20 cellular contexts compared by ENCODE assay signal in genomic region chr5:91027316-91027937, GRCh38.
A peak's percentile ranks its signal among the peaks of the same experiment; 100 is the strongest.
DNase-seq lines count a peak whose midpoint lies in the region; ATAC-seq, FAIRE-seq and TF ChIP-seq lines count a peak whose summit lies in the region.
"Had no signal": no experiment of that assay in that cellular context is flagged by ENCODE, and none has a peak within 500 bp of the region (broad histone marks: within the 10 kb centered on the region; RNA-seq: fewer than 3 reads in every experiment).

No MANE protein-coding gene starts in this region.

- no peak overlapping the region for H3K4me3 ChIP-seq in adrenal gland
- no peak overlapping the region; a peak in 2 of 6 replicates for H3K4me3 ChIP-seq in HepG2 (replicated peaks in 1 of 3; ENCODE audit: insufficient read depth in 1 of 3, low read depth in 2 of 3, low read length in 3 of 3)
- H3K4me3 ChIP-seq: gastrocnemius medialis, lower lobe of right lung, thoracic aorta had no signal

- POLR2A ChIA-PET in HepG2 (lab: Yijun Ruan, JAX): interaction anchor here (1.8 kb wide), 1 partner anchor 356 kb away, joined by 8 read pairs; the partner anchor contains the start of gene ARRDC3

- peak; percentile 58 for FAIRE-seq in HepG2 (lab: Jason Lieb, UNC)
- FAIRE-seq: HTR-8/SVneo had no signal

- TF ChIP-seq EP300 in HepG2 (IDR thresholded peaks at IDR 0.05; ENCODE audit: low read depth in 2 of 2, low read length in 2 of 2) (peak in 1 of 2 experiments; percentile 68; a peak in 2 of 4 replicates), HepG2 (CRISPR knock-in tag; IDR thresholded peaks at IDR 0.05; ENCODE audit: borderline replicate concordance) (no peak)

- in situ Hi-C loops in HepG2 (cut with HindIII; ENCODE audit: extremely low pct_ligation_motif_present, low pct_unique_long_range_greater_than_20kb): no loop called here

- TF ChIP-seq RAD21 in HepG2 (CRISPR knock-in tag; IDR thresholded peaks at IDR 0.05): no peak

- TF ChIP-seq CTCF in adrenal gland (IDR thresholded peaks at IDR 0.05): no peak
- TF ChIP-seq CTCF in HepG2 (CRISPR knock-in tag; IDR thresholded peaks at IDR 0.05): no peak
- TF ChIP-seq CTCF in type B pancreatic cell (conservative IDR thresholded peaks at IDR 0.05): no peak

- CTCF ChIA-PET in HepG2 (lab: Yijun Ruan, JAX; ENCODE audit: low intra/inter-chr PET ratio, low total read pairs): no interaction called here

- H3K27ac ChIP-seq in adrenal gland (peak overlapping the region; percentile 69 to 91 (median 81)), HepG2 (ENCODE audit: extremely low read length, insufficient read depth, low read length) (peak overlapping the region; percentile 19)
- H3K27ac ChIP-seq: gastrocnemius medialis, lower lobe of right lung, thoracic aorta had no signal

- peak in 2 of 3 experiments; percentile 31 to 58 for DNase-seq in NCI-H1417 (lab: John Stamatoyannopoulos, UW)
- no peak for DNase-seq in NCI-H1417 treated with DMSO at 0.1 percent for 48 hours (lab: John Stamatoyannopoulos, UW)
- DNase-seq in adrenal gland: no peak
- peak; percentile 23 for DNase-seq in HepG2 (ENCODE audit: low spot score)
- no peak for DNase-seq in type B pancreatic cell (ENCODE audit: extremely low spot score, unreplicated experiment)
- no peak for DNase-seq in pons (ENCODE audit: low spot score)
- DNase-seq in head of caudate nucleus: no peak
- DNase-seq: activated CD4-positive, alpha-beta T cell treated with anti-CD3 and anti-CD28 coated beads, Interleukin-2, amount 10 ng/mL, durations not matched to agents 24 days and 14 days; activated T-cell treated with anti-CD3 and anti-CD28 coated beads for 4 hours; CD4-positive, alpha-beta T cell; central memory CD4-positive, alpha-beta T cell; effector memory CD4-positive, alpha-beta T cell; gastrocnemius medialis; lower lobe of right lung; right cardiac atrium had no signal

- H3K79me2 ChIP-seq in HepG2 (ENCODE audit: insufficient read depth, low read length): no peaks in the 10 kb centered on the region

- H3K27me3 ChIP-seq in adrenal gland (no peaks in the 10 kb centered on the region), HepG2 (ENCODE audit: control insufficient read depth in 1 of 2, insufficient read depth in 2 of 2, low read length in 2 of 2) (no peaks in the 10 kb centered on the region)
- H3K27me3 ChIP-seq: gastrocnemius medialis had no signal

- no peaks in the 10 kb centered on the region for H3K9me3 Mint-ChIP-seq in type B pancreatic cell
- H3K9me3 Mint-ChIP-seq: activated CD4-positive, alpha-beta T cell treated with anti-CD3 and anti-CD28 coated beads, Interleukin-2, amount 10 ng/mL, durations not matched to agents 24 days and 14 days; activated naive CD4-positive, alpha-beta T cell treated with anti-CD3 and anti-CD28 coated beads, Interleukin-2, amount 50 U/mL, for 24 hours; CD4-positive, alpha-beta T cell; nephron had no signal

- H4K20me1 ChIP-seq in HepG2 (ENCODE audit: insufficient read depth, low read length): no peaks in the 10 kb centered on the region

- no peak overlapping the region for H3K9ac ChIP-seq in HepG2 (ENCODE audit: insufficient read depth, low read depth, low read length)

- intact Hi-C loops in adrenal gland (cut with DNase I) (no loop called here), HepG2 (cut with micrococcal nuclease; ENCODE audit: unreplicated experiment) (loop anchor here (2.0 to 5.0 kb wide), 2 partner anchors 15 to 285 kb away; no protein-coding TSS in a partner anchor), head of caudate nucleus (cut with DNase I) (no loop called here)

- H3K4me3 Mint-ChIP-seq in type B pancreatic cell: no peak overlapping the region
- H3K4me3 Mint-ChIP-seq: activated CD4-positive, alpha-beta T cell treated with anti-CD3 and anti-CD28 coated beads, Interleukin-2, amount 10 ng/mL, durations not matched to agents 24 days and 14 days; activated naive CD4-positive, alpha-beta T cell treated with anti-CD3 and anti-CD28 coated beads, Interleukin-2, amount 50 U/mL, for 24 hours; CD4-positive, alpha-beta T cell; nephron had no signal

- H3K27me3 Mint-ChIP-seq in type B pancreatic cell: no peaks in the 10 kb centered on the region

- no TSS peak for BruUV-seq in HepG2 (replicated peaks; lab: Mats Ljungman, UMichigan)

- WGBS in adrenal gland, 4 donors: 75 to 95% (median 84%) methylated on average over 1 of the region's 1 CpG
- WGBS in HepG2 (ENCODE audit: low lambda C conversion rate): 8% methylated on average over 1 of the region's 1 CpG

- H3K4me1 ChIP-seq in adrenal gland (replicated peaks in 1 of 2) (peaks cover 55 to 70% of the 10 kb centered on the region in 2 donors), HepG2 (ENCODE audit: insufficient read depth, low read length) (peaks cover 50% of the 10 kb centered on the region)

- H3K9me3 ChIP-seq in adrenal gland (replicated peaks in 1 of 3) (peaks cover 0 to 4% (median 4%) of the 10 kb centered on the region in 3 donors), HepG2 (ENCODE audit: low read length) (no peaks in the 10 kb centered on the region)
- H3K9me3 ChIP-seq: gastrocnemius medialis, lower lobe of right lung, thoracic aorta had no signal

- ATAC-seq in HepG2: peak; percentile 77
- no peak for ATAC-seq in GM21737 (IDR thresholded peaks at IDR 0.05; ENCODE audit: unreplicated experiment)
- ATAC-seq: gastrocnemius medialis, right cardiac atrium had no signal

- peaks cover 24% of the 10 kb centered on the region for H3K4me1 Mint-ChIP-seq in type B pancreatic cell (ENCODE audit: unreplicated experiment)
- H3K4me1 Mint-ChIP-seq: activated CD4-positive, alpha-beta T cell treated with anti-CD3 and anti-CD28 coated beads, Interleukin-2, amount 10 ng/mL, durations not matched to agents 24 days and 14 days; activated naive CD4-positive, alpha-beta T cell treated with anti-CD3 and anti-CD28 coated beads, Interleukin-2, amount 50 U/mL, for 24 hours had no signal

- no peak overlapping the region for H2AFZ ChIP-seq in HepG2 (ENCODE audit: low read length)

- peak overlapping the region; percentile 19 for H3K27ac Mint-ChIP-seq in type B pancreatic cell
- H3K27ac Mint-ChIP-seq: activated CD4-positive, alpha-beta T cell treated with anti-CD3 and anti-CD28 coated beads, Interleukin-2, amount 10 ng/mL, durations not matched to agents 24 days and 14 days; activated naive CD4-positive, alpha-beta T cell treated with anti-CD3 and anti-CD28 coated beads, Interleukin-2, amount 50 U/mL, for 24 hours; CD4-positive, alpha-beta T cell had no signal

- no peak for TF ChIP-seq POLR2A in adrenal gland (IDR thresholded peaks at IDR 0.05)
- TF ChIP-seq POLR2A in HepG2 (IDR thresholded peaks at IDR 0.05; ENCODE audit: insufficient read depth in 1 of 2, low read depth in 2 of 2, low read length in 2 of 2): no peak

- H3K36me3 ChIP-seq in adrenal gland (replicated peaks in 1 of 2): no peaks in the 10 kb centered on the region
- no peaks in the 10 kb centered on the region for H3K36me3 ChIP-seq in HepG2 (replicated peaks in 1 of 2; ENCODE audit: control insufficient read depth in 1 of 2, insufficient read depth in 2 of 2, low read length in 2 of 2)
- H3K36me3 ChIP-seq: gastrocnemius medialis, lower lobe of right lung, thoracic aorta had no signal

- H3K4me2 ChIP-seq in HepG2 (ENCODE audit: low read depth, low read length): peak overlapping the region; percentile 63

- H3K36me3 Mint-ChIP-seq in type B pancreatic cell: no peaks in the 10 kb centered on the region
- H3K36me3 Mint-ChIP-seq: activated naive CD4-positive, alpha-beta T cell treated with anti-CD3 and anti-CD28 coated beads, Interleukin-2, amount 50 U/mL, for 24 hours had no signal

TF ChIP-seq in HepG2, 621 proteins besides CTCF, POLR2A, EP300 and RAD21 (continues in another document):
- TF ChIP-seq CREB1 (IDR thresholded peaks at IDR 0.05): no peak
- no peak for TF ChIP-seq CREB1 (CRISPR knock-in tag; IDR thresholded peaks at IDR 0.05)
- TF ChIP-seq ZNF205 (CRISPR knock-in tag; IDR thresholded peaks at IDR 0.05): peak; percentile 58; the same call in 1 of the 2 replicates
- no peak for TF ChIP-seq SMAD9 (CRISPR knock-in tag; IDR thresholded peaks at IDR 0.05)
- 0 out of 2 replicates have a peak, but pooled peaks have one; percentile 38 for TF ChIP-seq GATAD2A (CRISPR knock-in tag; IDR thresholded peaks at IDR 0.05)
- TF ChIP-seq MED1 (CRISPR knock-in tag; IDR thresholded peaks at IDR 0.05): no peak
- TF ChIP-seq ZNF441 (CRISPR knock-in tag; IDR thresholded peaks at IDR 0.05; ENCODE audit: borderline replicate concordance): no peak
- no peak for TF ChIP-seq DPF2 (CRISPR knock-in tag; IDR thresholded peaks at IDR 0.05; ENCODE audit: borderline replicate concordance, low read depth)
- TF ChIP-seq ZNF639 (CRISPR knock-in tag; conservative IDR thresholded peaks at IDR 0.05): no peak
- TF ChIP-seq NFIC (IDR thresholded peaks at IDR 0.05; ENCODE audit: low read length): no peak
- no peak for TF ChIP-seq MYNN (CRISPR knock-in tag; IDR thresholded peaks at IDR 0.05; ENCODE audit: low read depth)
- no peak for TF ChIP-seq ZBTB3 (CRISPR knock-in tag; IDR thresholded peaks at IDR 0.05; ENCODE audit: borderline replicate concordance, low read depth)
- no peak for TF ChIP-seq SYNCRIP (IDR thresholded peaks at IDR 0.05; ENCODE audit: insufficient read depth, low read depth, low read length)
- no peak for TF ChIP-seq NFYC (CRISPR knock-in tag; IDR thresholded peaks at IDR 0.05)
- TF ChIP-seq REXO4 (CRISPR knock-in tag; IDR thresholded peaks at IDR 0.05; ENCODE audit: borderline replicate concordance): no peak
- no peak for TF ChIP-seq ZNF143 (CRISPR knock-in tag; IDR thresholded peaks at IDR 0.05)
- no peak for TF ChIP-seq RFX5 (IDR thresholded peaks at IDR 0.05; ENCODE audit: low read depth, low read length)
- TF ChIP-seq AGO2 (optimal IDR thresholded peaks at IDR 0.05; ENCODE audit: low read depth, low read length): no peak
- TF ChIP-seq NR1H2 (CRISPR knock-in tag; IDR thresholded peaks at IDR 0.05; ENCODE audit: borderline replicate concordance, low read depth): no peak
- no peak for TF ChIP-seq ZKSCAN1 (IDR thresholded peaks at IDR 0.05; ENCODE audit: low read length)
- no peak for TF ChIP-seq ZNF331 (CRISPR knock-in tag; IDR thresholded peaks at IDR 0.05)
- TF ChIP-seq RARA (CRISPR knock-in tag; IDR thresholded peaks at IDR 0.05): peak; percentile 40
- no peak for TF ChIP-seq SRY (CRISPR knock-in tag; IDR thresholded peaks at IDR 0.05)
- TF ChIP-seq ARHGAP35 (CRISPR knock-in tag; IDR thresholded peaks at IDR 0.05; ENCODE audit: borderline replicate concordance): no peak

Comparison
In these comparisons a context has a peak if more than half of its experiments do, and no peak if none do; other contexts are left out.
1. DNase-seq: peak in NCI-H1417 (2 of 3) and HepG2 (single experiment); none in NCI-H1417 treated with DMSO at 0.1 percent for 48 hours (single experiment), adrenal gland (0 of 7), type B pancreatic cell (single experiment), pons (single experiment) and head of caudate nucleus (0 of 42).